Comparison of ENCODE assay signal across 12 cellular contexts in genomic region chr1:43007377-43008105, GRCh38. TPM values are rescaled to one million over a fixed set of nuclear protein-coding genes. Genes with fewer than 3 reads are reported as not detected.
DNase-seq lines count a peak whose midpoint lies in the region; ATAC-seq and TF ChIP-seq lines count a peak whose summit lies in the region.
"Had no signal": no experiment of that assay in that cellular context is flagged by ENCODE, and none has a peak within 500 bp of the region (broad histone marks: within the 10 kb centered on the region; RNA-seq: fewer than 3 reads in every experiment).

No MANE protein-coding gene starts in this region.

- 63% methylated on average over 21 of the region's 49 CpGs; no CpG with 5 or more reads in 1 of the 2 experiments for WGBS in IMR-90 (ENCODE audit: extremely low coverage in 2 of 2, insufficient read length in 1 of 2), 2 experiments
- 34 to 52% (median 35%) methylated on average over 23 to 47 of the region's 49 CpGs for WGBS in stomach, 5 donors

- H3K27me3 ChIP-seq in IMR-90 (ENCODE audit: control insufficient read depth, insufficient read depth, low read length) (peaks cover 9% of the 10 kb centered on the region), left lung (peaks cover 4 to 33% of the 10 kb centered on the region in 2 donors), stomach (peaks cover 0 to 47% (median 18%) of the 10 kb centered on the region in 3 donors), dorsolateral prefrontal cortex (peaks cover 0 to 28% (median 8%) of the 10 kb centered on the region in 45 donors)

- H2AK5ac ChIP-seq in IMR-90 (ENCODE audit: low read depth, low read length), result no peak overlapping the region

- peak overlapping the region; percentile 60 for H2AFZ ChIP-seq in IMR-90 (replicated peaks; ENCODE audit: low read length, poor library complexity)

- no peak overlapping the region for H3K4ac ChIP-seq in IMR-90 (ENCODE audit: low read depth, low read length)

- BruUV-seq in IMR-90 (replicated peaks; lab: Mats Ljungman, UMichigan), result no TSS peak

- POLR2A ChIA-PET in IMR-90 (lab: Charles Lee; ENCODE audit: unreplicated experiment), result interaction anchor here (0.6 kb wide), 1 partner anchor 18 kb away, joined by 3 read pairs; no protein-coding TSS in a partner anchor

- H4K20me1 ChIP-seq in IMR-90 (ENCODE audit: insufficient read depth, low read length), result no peaks in the 10 kb centered on the region

- dilution Hi-C loops in IMR-90 (cut with HindIII; ENCODE audit: low sequenced_read_pairs, unreplicated experiment), result no loop called here

- in situ Hi-C loops in IMR-90 (cut with MboI; ENCODE audit: low sequenced_read_pairs), result no loop called here

- H3K36me3 ChIP-seq in IMR-90 (ENCODE audit: control insufficient read depth, insufficient read depth, low read length) (no peaks in the 10 kb centered on the region), left lung (no peaks in the 10 kb centered on the region), stomach (no peaks in the 10 kb centered on the region)
- H3K36me3 ChIP-seq: heart right ventricle had no signal

- TF ChIP-seq EP300 in stomach (IDR thresholded peaks at IDR 0.05), result no peak

- H3K56ac ChIP-seq in IMR-90 (ENCODE audit: extremely low read depth, insufficient read depth, low read length), result no peak overlapping the region

- no peak overlapping the region for H3K4me3 ChIP-seq in IMR-90 (ENCODE audit: insufficient read depth, low read depth, low read length)
- no peak overlapping the region for H3K4me3 ChIP-seq in left lung
- H3K4me3 ChIP-seq in stomach, result peak overlapping the region in 1 of 4 donors; percentile 9
- no peak overlapping the region for H3K4me3 ChIP-seq in dorsolateral prefrontal cortex
- H3K4me3 ChIP-seq: heart right ventricle had no signal

- H4K8ac ChIP-seq in IMR-90 (ENCODE audit: low read depth in 2 of 2, low read length in 2 of 2), result no peak overlapping the region

- H2BK15ac ChIP-seq in IMR-90 (ENCODE audit: low read depth, low read length), result no peak overlapping the region

- TF ChIP-seq POLR2A in IMR-90 (IDR thresholded peaks at IDR 0.05; ENCODE audit: low read depth, low read length), result no peak
- TF ChIP-seq POLR2A in stomach (IDR thresholded peaks at IDR 0.05), result no peak
- no peak for TF ChIP-seq POLR2A in GM18505 (IDR thresholded peaks at IDR 0.05; ENCODE audit: borderline replicate concordance, extremely low read depth, insufficient read depth, insufficient read length)

- H2BK20ac ChIP-seq in IMR-90 (ENCODE audit: low read depth, low read length), result no peak overlapping the region

- TF ChIP-seq CTCF in IMR-90 (conservative IDR thresholded peaks at IDR 0.05; ENCODE audit: low read depth, low read length), result no peak
- no peak for TF ChIP-seq CTCF in left lung (IDR thresholded peaks at IDR 0.05)
- no peak for TF ChIP-seq CTCF in stomach (IDR thresholded peaks at IDR 0.05)
- TF ChIP-seq CTCF in dorsolateral prefrontal cortex (IDR thresholded peaks at IDR 0.05 in 54 of 56, conservative IDR thresholded peaks at IDR 0.05 in 2 of 56; ENCODE audit: low read depth in 1 of 56, partially characterized antibody in 56 of 56), result no peak

- H4K91ac ChIP-seq in IMR-90 (ENCODE audit: insufficient read depth, low read depth, low read length), result no peak overlapping the region

- H3K4me1 ChIP-seq in IMR-90 (ENCODE audit: control insufficient read depth, insufficient read depth, low read length), result no peaks in the 10 kb centered on the region
- no peaks in the 10 kb centered on the region for H3K4me1 ChIP-seq in left lung
- H3K4me1 ChIP-seq in stomach, result peaks cover 0 to 11% (median 6%) of the 10 kb centered on the region in 4 donors

- CTCF ChIA-PET in IMR-90 (lab: Yijun Ruan, JAX), result no interaction called here

- DNase-seq in IMR-90 (no peak), ecto neural progenitor cell (ENCODE audit: low spot score) (peak; percentile 86), left lung (no peak), stomach (peak; percentile 29), dorsolateral prefrontal cortex (no peak), occipital lobe (lab: John Stamatoyannopoulos, UW) (no peak)
- DNase-seq: activated naive CD4-positive, alpha-beta T cell treated with anti-CD3 and anti-CD28 coated beads for 36 hours; GDM1; heart right ventricle; midbrain; stimulated activated CD4-positive, alpha-beta T cell treated with anti-CD3 and anti-CD28 coated beads, Interleukin-2, amount 100 ng/mL, for 48 hours had no signal

- no peak overlapping the region for H3K18ac ChIP-seq in IMR-90 (ENCODE audit: low read depth, low read length)

- H3K4me2 ChIP-seq in IMR-90 (ENCODE audit: low read depth, low read length), result no peak overlapping the region

- H2AK9ac ChIP-seq in IMR-90 (replicated peaks; ENCODE audit: low read depth, low read length, poor library complexity), result no peak overlapping the region

- no peaks in the 10 kb centered on the region for H3K9me1 ChIP-seq in IMR-90 (ENCODE audit: insufficient read depth, low read length)

- H3K9me3 ChIP-seq in IMR-90 (ENCODE audit: control insufficient read depth, insufficient read depth, low read length) (no peaks in the 10 kb centered on the region), left lung (no peaks in the 10 kb centered on the region), stomach (no peaks in the 10 kb centered on the region)
- H3K9me3 ChIP-seq: heart right ventricle had no signal

- no peaks in the 10 kb centered on the region for H3K79me1 ChIP-seq in IMR-90 (ENCODE audit: low read depth in 1 of 2, low read length in 2 of 2)

- H2BK120ac ChIP-seq in IMR-90 (ENCODE audit: low read depth, low read length), result no peak overlapping the region

- no peak overlapping the region for H4K5ac ChIP-seq in IMR-90 (ENCODE audit: low read depth, low read length)

- no peak overlapping the region for H3K14ac ChIP-seq in IMR-90 (replicated peaks; ENCODE audit: low read depth, low read length)

- no peak overlapping the region for H2BK5ac ChIP-seq in IMR-90 (ENCODE audit: low read depth, low read length, poor library complexity, severe bottlenecking)

- H3K9ac ChIP-seq in IMR-90 (ENCODE audit: low read depth, low read length), result no peak overlapping the region

- H3K23ac ChIP-seq in IMR-90 (ENCODE audit: low read depth, low read length), result no peak overlapping the region

- intact Hi-C loops in IMR-90 (cut with micrococcal nuclease) (no loop called here), left lung (cut with DNase I) (no loop called here), stomach (cut with DNase I; ENCODE audit: low total_unique reads) (no loop called here), dorsolateral prefrontal cortex (cut with DNase I) (no loop called here)

- ATAC-seq in IMR-90 (ENCODE audit: low read depth), result no peak
- ATAC-seq in left lung, result peak; percentile 18
- no peak for ATAC-seq in GM18505 (IDR thresholded peaks at IDR 0.05; ENCODE audit: unreplicated experiment)
- ATAC-seq: heart right ventricle had no signal

- no peak for TF ChIP-seq RAD21 in IMR-90 (IDR thresholded peaks at IDR 0.05; ENCODE audit: low read length)

- H3K27ac ChIP-seq in IMR-90 (ENCODE audit: insufficient read depth, low read length) (no peak overlapping the region), left lung (no peak overlapping the region), stomach (no peak overlapping the region), dorsolateral prefrontal cortex (peak overlapping the region in 4 of 59 donors; percentile 5 to 77 (median 20))
- H3K27ac ChIP-seq: heart right ventricle had no signal

TF ChIP-seq in IMR-90, 13 proteins besides CTCF, POLR2A, EP300 and RAD21:
- TF ChIP-seq MAZ (IDR thresholded peaks at IDR 0.05; ENCODE audit: borderline replicate concordance, low read depth, low read length) (no peak), MXI1 (IDR thresholded peaks at IDR 0.05; ENCODE audit: borderline replicate concordance, low read depth, low read length) (no peak), MAFK (IDR thresholded peaks at IDR 0.05; ENCODE audit: low read depth, low read length) (no peak), RCOR1 (IDR thresholded peaks at IDR 0.05; ENCODE audit: insufficient replicate concordance, low read length) (no peak), BHLHE40 (IDR thresholded peaks at IDR 0.05; ENCODE audit: low read depth, low read length) (no peak)
TF ChIP-seq in IMR-90: peak in this region for 0.

RNA-seq across cellular contexts. Expression of gene SLC2A1, which starts 48.9 kb away (rescaled TPM):
- total RNA-seq in IMR-90 (2012; rRNA removed), result 203 and 395 TPM in 2 replicates
- polyA plus RNA-seq in IMR-90 (2012; rRNA removed), result 200 and 208 TPM in 2 replicates
- polyA plus RNA-seq in IMR-90 (2012; cell fraction: cytosol; rRNA removed), result 557 and 944 TPM in 2 replicates
- 202 and 690 TPM in 2 replicates for polyA plus RNA-seq in IMR-90 (2012; cell fraction: nucleus; rRNA removed; ENCODE audit: low replicate concordance)
- 10 to 100 TPM; 10.5 to 12.1 TPM for total RNA-seq in left lung
- 10 to 100 TPM in 3 of 5 donors, 1 to 10 TPM in 2; 1.2 to 32.5 (median 28.1) TPM for total RNA-seq in stomach
- polyA plus RNA-seq in stomach, result 10 to 100 TPM in 1 of 3 donors, 1 to 10 TPM in 2; 4.3 to 39.8 (median 8.4) TPM
- 100 to 1,000 TPM in 67 of 120 experiments, 10 to 100 TPM in 53; 36.8 to 290 (median 105) TPM for total RNA-seq in dorsolateral prefrontal cortex
- total RNA-seq in occipital lobe, result 29.3 TPM

Comparison
In these comparisons a context has a peak if more than half of its experiments do, and no peak if none do; other contexts are left out.
1. DNase-seq: peak in ecto neural progenitor cell (single experiment) and stomach (single experiment); none in IMR-90 (single experiment), left lung (0 of 2), dorsolateral prefrontal cortex (0 of 10) and occipital lobe (single experiment).